17 cellular contexts compared by ENCODE assay signal in genomic region chr13:93262729-93263128, GRCh38.
DNase-seq lines count a peak whose midpoint lies in the region; ATAC-seq and TF ChIP-seq lines count a peak whose summit lies in the region.
"Had no signal": no experiment of that assay in that cellular context is flagged by ENCODE, and none has a peak within 500 bp of the region (broad histone marks: within the 10 kb centered on the region; RNA-seq: fewer than 3 reads in every experiment).

No MANE protein-coding gene starts in this region.

- DNase-seq in GM03348 (ENCODE audit: low spot score) (peak; percentile 63), RWPE2 (ENCODE audit: low spot score) (no peak), fibroblast of peridontal ligament (ENCODE audit: extremely low read depth) (peak; percentile 24), skeletal muscle cell (ENCODE audit: low read depth) (peak; percentile 78), WERI-Rb-1 (no peak), SKM-1 treated with dmso at 0.1 percent for 144 hours (lab: John Stamatoyannopoulos, UW; ENCODE audit: unreplicated experiment) (no peak)
- no peak for DNase-seq in effector memory CD8-positive, alpha-beta T cell
- DNase-seq: C1 segment of cervical spinal cord, DMS79, mesendoderm, NCI-H187, NCI-H510A, occipital lobe, OCI-M1, T-cell had no signal

- no peak overlapping the region for H3K27ac Mint-ChIP-seq in effector memory CD8-positive, alpha-beta T cell
- H3K27ac Mint-ChIP-seq: activated naive CD8-positive, alpha-beta T cell; T-cell had no signal

- no peaks in the 10 kb centered on the region for H3K4me1 Mint-ChIP-seq in effector memory CD8-positive, alpha-beta T cell (ENCODE audit: low read depth in 2 of 2)
- H3K4me1 Mint-ChIP-seq: T-cell had no signal

- peaks cover 37% of the 10 kb centered on the region for H3K4me1 ChIP-seq in RWPE2 (ENCODE audit: insufficient read depth, poor library complexity, severe bottlenecking)

- H3K36me3 Mint-ChIP-seq in effector memory CD8-positive, alpha-beta T cell (ENCODE audit: insufficient read depth): no peaks in the 10 kb centered on the region
- H3K36me3 Mint-ChIP-seq: activated naive CD8-positive, alpha-beta T cell; T-cell had no signal

- TF ChIP-seq CTCF in RWPE2 (IDR thresholded peaks at IDR 0.05; ENCODE audit: poor library complexity, severe bottlenecking): no peak
- no peak for TF ChIP-seq CTCF in WERI-Rb-1 (IDR thresholded peaks at IDR 0.05; ENCODE audit: low read depth, low read length)

- H3K9me3 ChIP-seq in RWPE2 (ENCODE audit: severe bottlenecking): peaks cover 2% of the 10 kb centered on the region
- no peaks in the 10 kb centered on the region for H3K9me3 ChIP-seq in WERI-Rb-1 (ENCODE audit: severe bottlenecking)

- H3K4me3 Mint-ChIP-seq in effector memory CD8-positive, alpha-beta T cell: no peak overlapping the region
- H3K4me3 Mint-ChIP-seq: activated naive CD8-positive, alpha-beta T cell; T-cell had no signal

- no peaks in the 10 kb centered on the region for H3K36me3 ChIP-seq in RWPE2 (ENCODE audit: low read depth)
- H3K36me3 ChIP-seq in WERI-Rb-1: peaks cover 14% of the 10 kb centered on the region

- no peaks in the 10 kb centered on the region for H3K27me3 ChIP-seq in RWPE2 (ENCODE audit: insufficient read depth, poor library complexity, severe bottlenecking)
- H3K27me3 ChIP-seq in WERI-Rb-1 (ENCODE audit: insufficient read depth, low read depth, severe bottlenecking): no peaks in the 10 kb centered on the region

- ATAC-seq in RWPE2 (ENCODE audit: low read depth): peak; percentile 91
- no peak for ATAC-seq in effector memory CD8-positive, alpha-beta T cell (replicated peaks)
- ATAC-seq in GM18858 (IDR thresholded peaks at IDR 0.05; ENCODE audit: unreplicated experiment): no peak
- ATAC-seq: T-cell had no signal

- H3K4me3 ChIP-seq in RWPE2 (ENCODE audit: severe bottlenecking): no peak overlapping the region
- no peak overlapping the region for H3K4me3 ChIP-seq in skeletal muscle cell (ENCODE audit: low read depth, low read length)
- H3K4me3 ChIP-seq in WERI-Rb-1 (ENCODE audit: low read depth, low read length): no peak overlapping the region

- H3K9me3 Mint-ChIP-seq in effector memory CD8-positive, alpha-beta T cell: peaks cover 0 to 4% of the 10 kb centered on the region in 2 donors
- H3K9me3 Mint-ChIP-seq: T-cell had no signal

- H3K27ac ChIP-seq in RWPE2 (ENCODE audit: poor library complexity, severe bottlenecking) (peak overlapping the region; percentile 88), WERI-Rb-1 (no peak overlapping the region)

- no peaks in the 10 kb centered on the region for H3K27me3 Mint-ChIP-seq in effector memory CD8-positive, alpha-beta T cell
- H3K27me3 Mint-ChIP-seq: T-cell had no signal

Comparison
In these comparisons a context has a peak if more than half of its experiments do, and no peak if none do; other contexts are left out.
1. DNase-seq: peak in GM03348 (single experiment), fibroblast of peridontal ligament (single experiment) and skeletal muscle cell (single experiment); none in RWPE2 (single experiment), effector memory CD8-positive, alpha-beta T cell (0 of 3), WERI-Rb-1 (single experiment) and SKM-1 treated with dmso at 0.1 percent for 144 hours (single experiment).